29 cellular contexts compared by ENCODE assay signal in the genomic region with DNA sequence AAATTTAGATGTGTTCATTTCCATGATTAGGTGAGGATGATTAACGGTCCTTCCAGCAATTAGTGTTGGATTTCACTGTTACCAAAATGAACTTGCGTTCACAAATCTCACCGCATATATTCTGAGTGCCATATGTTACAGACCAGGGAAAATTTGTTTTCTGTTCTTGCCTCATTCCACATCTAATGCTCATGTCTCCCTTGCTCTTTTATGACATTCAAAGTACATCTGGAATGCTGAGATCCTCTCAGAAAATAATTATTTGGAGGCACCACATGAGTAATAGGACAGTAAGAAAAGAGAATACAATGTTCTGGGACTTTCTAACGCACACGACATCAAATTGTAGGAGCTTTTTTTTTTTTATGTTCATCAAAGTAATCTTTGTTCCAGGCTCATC.
DNase-seq lines count a peak whose midpoint lies in the region; ATAC-seq and TF ChIP-seq lines count a peak whose summit lies in the region.
"Had no signal": no experiment of that assay in that cellular context is flagged by ENCODE, and none has a peak within 500 bp of the region (broad histone marks: within the 10 kb centered on the region; RNA-seq: fewer than 3 reads in every experiment).

No MANE protein-coding gene starts in this region.

- H3K4me3 ChIP-seq in fibroblast of mammary gland (ENCODE audit: control insufficient read depth, low read depth, low read length), result no peak overlapping the region
- no peak overlapping the region for H3K4me3 ChIP-seq in right lobe of liver
- H3K4me3 ChIP-seq: ascending aorta, BLaER1, lung, sigmoid colon, testis had no signal

- TF ChIP-seq POLR2A in right lobe of liver (IDR thresholded peaks at IDR 0.05), result no peak

- no peak overlapping the region for H3K27ac ChIP-seq in right lobe of liver
- H3K27ac ChIP-seq: ascending aorta, BLaER1, sigmoid colon, testis, VCaP had no signal

- H3K27me3 ChIP-seq in right lobe of liver, result no peaks in the 10 kb centered on the region
- H3K27me3 ChIP-seq: ascending aorta, BLaER1, sigmoid colon, testis had no signal

- ATAC-seq in right lobe of liver, result no peak
- ATAC-seq: Right ventricle myocardium inferior; stimulated activated naive CD8-positive, alpha-beta T cell treated with anti-CD3 and anti-CD28 coated beads, Interleukin-15, Interleukin-2, amounts not matched to agents 100 U/mL and 50 U/mL, for 24 hours had no signal

- H3K4me1 ChIP-seq in right lobe of liver, result no peaks in the 10 kb centered on the region
- H3K4me1 ChIP-seq: ascending aorta, BLaER1, sigmoid colon, testis had no signal

- intact Hi-C loops in posterior cingulate gyrus (cut with DNase I), result no loop called here
- intact Hi-C loops in right lobe of liver (cut with DNase I), result no loop called here

- DNase-seq in EH (ENCODE audit: low read depth) (peak; percentile 25), RPMI7951 (ENCODE audit: low read depth) (peak; percentile 58), fibroblast of mammary gland (ENCODE audit: low read depth) (peak; percentile 76), renal cortical epithelial cell (ENCODE audit: low read depth) (peak; percentile 25), posterior cingulate gyrus (no peak), right lobe of liver (no peak), OCI-M1 (lab: John Stamatoyannopoulos, UW) (no peak)
- no peak for DNase-seq in activated CD4-positive, alpha-beta T cell treated with anti-CD3 and anti-CD28 coated beads for 4 hours
- DNase-seq: activated CD4-positive, alpha-beta T cell treated with anti-CD3 and anti-CD28 coated beads for 48 hours; activated CD8-positive, alpha-beta memory T cell treated with anti-CD3 and anti-CD28 coated beads for 24 hours; activated gamma-delta T cell; activated naive CD8-positive, alpha-beta T cell treated with anti-CD3 and anti-CD28 coated beads, Interleukin-2, amount 10 ng/mL, durations not matched to agents 7 days and 5 days; activated T-cell treated with anti-CD3 and anti-CD28 coated beads, Interleukin-2, amount 50 U/mL, for 1 hour; COR-L47; glutamatergic neuron; H9; MM.1S; NCI-H1417; NCI-H2029 treated with DMSO at 0.1 percent for 48 hours; NCI-H226; NCI-H748 treated with DMSO at 0.1 percent for 48 hours; sigmoid colon; stimulated activated naive CD8-positive, alpha-beta T cell treated with anti-CD3 and anti-CD28 coated beads, Interleukin-15, Interleukin-2, amounts not matched to agents 100 U/mL and 50 U/mL, for 24 hours; testis had no signal

- TF ChIP-seq CTCF in fibroblast of mammary gland (conservative IDR thresholded peaks at IDR 0.05; ENCODE audit: control insufficient read depth, insufficient read depth, low read depth, low read length) (no peak), right lobe of liver (IDR thresholded peaks at IDR 0.05) (no peak)

- WGBS in right lobe of liver (ENCODE audit: insufficient coverage, low coverage, low lambda C conversion rate, missing lambda C conversion rate), result 90% methylated on average over 5 of the region's 5 CpGs

- no peaks in the 10 kb centered on the region for H3K9me3 ChIP-seq in right lobe of liver
- H3K9me3 ChIP-seq: ascending aorta, BLaER1, sigmoid colon, testis had no signal

- H3K36me3 ChIP-seq in right lobe of liver, result no peaks in the 10 kb centered on the region
- H3K36me3 ChIP-seq: ascending aorta, BLaER1, sigmoid colon had no signal

Comparison
In these comparisons a context has a peak if more than half of its experiments do, and no peak if none do; other contexts are left out.
1. DNase-seq: peak in EH (single experiment), RPMI7951 (single experiment), fibroblast of mammary gland (single experiment) and renal cortical epithelial cell (single experiment); none in posterior cingulate gyrus (0 of 10), right lobe of liver (0 of 3), activated CD4-positive, alpha-beta T cell treated with anti-CD3 and anti-CD28 coated beads for 4 hours (0 of 2) and OCI-M1 (single experiment).